9 cellular contexts compared by ENCODE assay signal in the genomic region with DNA sequence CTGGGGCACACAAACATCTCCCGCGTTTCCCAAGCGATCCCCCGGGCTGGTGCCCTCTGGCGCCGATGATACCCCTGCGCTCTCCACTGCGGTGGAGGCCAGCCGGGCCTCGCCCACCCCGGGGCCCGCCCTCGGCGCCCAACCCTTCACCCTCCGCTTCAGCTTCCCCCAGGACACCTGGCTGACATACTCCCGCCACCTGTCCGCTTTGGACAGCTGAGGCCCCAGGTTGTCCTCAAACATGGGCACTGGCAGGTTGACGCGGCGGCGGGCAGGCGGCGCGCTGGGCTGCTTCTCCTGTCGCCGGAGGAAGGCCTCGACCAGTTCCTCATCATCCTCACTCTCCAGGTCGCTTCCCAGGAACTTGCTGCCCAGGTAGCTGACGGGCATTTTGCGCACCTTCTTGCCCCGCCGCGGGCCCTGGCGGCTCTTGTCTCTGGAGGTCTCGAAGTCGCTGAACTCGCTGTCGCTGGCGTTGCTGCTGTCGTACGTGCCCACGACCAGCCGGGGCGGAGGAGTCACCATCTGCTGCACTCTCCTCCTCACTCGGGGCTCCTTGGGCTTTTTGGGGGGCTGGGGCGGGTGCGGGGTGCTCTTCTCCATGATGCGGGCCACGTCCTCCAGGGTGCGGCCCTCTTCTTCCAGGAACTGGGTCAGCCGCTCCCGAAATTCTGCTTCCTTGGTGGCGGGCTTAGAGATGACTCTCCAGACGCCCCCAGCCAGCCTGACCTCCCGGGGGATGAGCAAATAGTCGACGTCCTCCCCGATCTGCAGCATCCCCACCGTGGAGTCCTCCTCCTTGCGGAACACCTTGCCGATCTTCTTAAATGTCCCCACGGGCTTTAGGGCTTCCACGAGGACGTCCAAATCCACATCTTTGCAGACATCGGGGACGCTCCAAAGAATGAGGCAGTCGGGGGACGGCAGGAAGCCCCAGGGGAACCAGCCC. TPM values are rescaled to one million over a fixed set of nuclear protein-coding genes. Genes with fewer than 3 reads are reported as not detected.
DNase-seq lines count a peak whose midpoint lies in the region; TF ChIP-seq lines count a peak whose summit lies in the region.
"Had no signal": no experiment of that assay in that cellular context is flagged by ENCODE, and none has a peak within 500 bp of the region (broad histone marks: within the 10 kb centered on the region; RNA-seq: fewer than 3 reads in every experiment).

No MANE protein-coding gene starts in this region.

- H3K9me3 ChIP-seq in esophagus (ENCODE audit: control insufficient read depth in 2 of 2, insufficient read depth in 1 of 2, low read depth in 1 of 2, low read length in 1 of 2) (no peaks in the 10 kb centered on the region), muscle layer of duodenum (ENCODE audit: control insufficient read depth in 1 of 2, low read length in 2 of 2) (no peaks in the 10 kb centered on the region)

- H3K27me3 Mint-ChIP-seq in type B pancreatic cell (peaks cover 4% of the 10 kb centered on the region), immature natural killer cell (ENCODE audit: low read depth in 3 of 3) (peaks cover 13 to 33% (median 31%) of the 10 kb centered on the region in 3 donors)

- no peak overlapping the region for H3K27ac ChIP-seq in esophagus (ENCODE audit: low read depth in 2 of 2, low read length in 1 of 2)
- peak overlapping the region; percentile 51 for H3K27ac ChIP-seq in muscle layer of duodenum (ENCODE audit: low read length)

- 17 to 23% methylated on average over 68 of the region's 68 CpGs for WGBS in esophagus, 2 donors

- H3K27me3 ChIP-seq in esophagus (ENCODE audit: control insufficient read depth in 1 of 2, insufficient read depth in 2 of 2, low read length in 2 of 2) (peaks cover 0 to 3% of the 10 kb centered on the region in 2 donors), muscle layer of duodenum (ENCODE audit: low read depth, low read length) (peaks cover 31% of the 10 kb centered on the region)

- peak; percentile 52 for DNase-seq in NCI-H2171 treated with DMSO at 0.1 percent for 48 hours (lab: John Stamatoyannopoulos, UW)
- DNase-seq in NCI-H2171 (lab: John Stamatoyannopoulos, UW): no peak
- DNase-seq in type B pancreatic cell (ENCODE audit: extremely low spot score, unreplicated experiment): no peak
- no peak for DNase-seq in AG08396 (ENCODE audit: low spot score)
- no peak for DNase-seq in NCI-H69 (lab: John Stamatoyannopoulos, UW)
- no peak for DNase-seq in immature natural killer cell

- H3K36me3 Mint-ChIP-seq in type B pancreatic cell: peaks cover 9% of the 10 kb centered on the region
- H3K36me3 Mint-ChIP-seq in immature natural killer cell: no peaks in the 10 kb centered on the region
- H3K36me3 Mint-ChIP-seq: activated naive CD4-positive, alpha-beta T cell treated with anti-CD3 and anti-CD28 coated beads, Interleukin-2, amount 50 U/mL, for 72 hours had no signal

- H3K4me3 ChIP-seq in esophagus (ENCODE audit: low read depth in 1 of 2, low read length in 2 of 2): peak overlapping the region; percentile 5 to 30
- peak overlapping the region; percentile 61 to 62 for H3K4me3 ChIP-seq in muscle layer of duodenum (ENCODE audit: low read depth in 1 of 2, low read length in 2 of 2)

- H3K4me1 Mint-ChIP-seq in type B pancreatic cell (ENCODE audit: unreplicated experiment) (peaks cover 44% of the 10 kb centered on the region), immature natural killer cell (peaks cover 0 to 2% of the 10 kb centered on the region in 2 donors)

- H3K9me3 Mint-ChIP-seq in type B pancreatic cell (no peaks in the 10 kb centered on the region), immature natural killer cell (no peaks in the 10 kb centered on the region)
- H3K9me3 Mint-ChIP-seq: activated naive CD4-positive, alpha-beta T cell treated with anti-CD3 and anti-CD28 coated beads, Interleukin-2, amount 50 U/mL, for 72 hours had no signal

- H3K4me1 ChIP-seq in esophagus (ENCODE audit: control insufficient read depth in 2 of 2, insufficient read depth in 2 of 2, low read length in 1 of 2) (peaks cover 4 to 8% of the 10 kb centered on the region in 2 donors), muscle layer of duodenum (ENCODE audit: control insufficient read depth in 1 of 2, insufficient read depth in 2 of 2, low read length in 2 of 2) (peaks cover 0 to 42% of the 10 kb centered on the region in 2 donors)

- no peaks in the 10 kb centered on the region for H3K36me3 ChIP-seq in esophagus (ENCODE audit: control insufficient read depth in 2 of 2, insufficient read depth in 2 of 2, low read length in 1 of 2)
- no peaks in the 10 kb centered on the region for H3K36me3 ChIP-seq in muscle layer of duodenum (ENCODE audit: control insufficient read depth in 1 of 2, insufficient read depth in 2 of 2, low read length in 2 of 2)

- no peak for TF ChIP-seq CTCF in type B pancreatic cell (conservative IDR thresholded peaks at IDR 0.05)

- peak overlapping the region; percentile 97 for H3K4me3 Mint-ChIP-seq in type B pancreatic cell
- no peak overlapping the region for H3K4me3 Mint-ChIP-seq in immature natural killer cell

- H3K27ac Mint-ChIP-seq in type B pancreatic cell (peak overlapping the region; percentile 83), immature natural killer cell (no peak overlapping the region)
- H3K27ac Mint-ChIP-seq: activated naive CD4-positive, alpha-beta T cell treated with anti-CD3 and anti-CD28 coated beads, Interleukin-2, amount 50 U/mL, for 72 hours had no signal

RNA-seq across cellular contexts. Expression of a gene that starts 1.1 kb away (rescaled TPM):
- under 1 TPM; 0.28 to 0.31 TPM for polyA plus RNA-seq in esophagus
- total RNA-seq in type B pancreatic cell (ENCODE audit: low replicate concordance): 22.1 and 29.3 TPM in 2 replicates
- not detected for polyA plus RNA-seq in immature natural killer cell
- total RNA-seq: activated naive CD4-positive, alpha-beta T cell treated with anti-CD3 and anti-CD28 coated beads, Interleukin-2, amount 50 U/mL, for 72 hours had no signal

RNA-seq across cellular contexts. Expression of a gene that starts 16.4 kb away (rescaled TPM):
- not detected for polyA plus RNA-seq in esophagus
- 0.10 and 2.0 TPM in 2 replicates for total RNA-seq in type B pancreatic cell (ENCODE audit: low replicate concordance)
- under 1 TPM in 1 of 3 donors, not detected in 2; 0.04 TPM for polyA plus RNA-seq in immature natural killer cell
- total RNA-seq: activated naive CD4-positive, alpha-beta T cell treated with anti-CD3 and anti-CD28 coated beads, Interleukin-2, amount 50 U/mL, for 72 hours had no signal

RNA-seq across cellular contexts. Expression of a gene that starts 59.1 kb away (rescaled TPM):
- polyA plus RNA-seq in esophagus (under 1 TPM; 0.02 to 0.10 TPM), immature natural killer cell (not detected)
- 6.7 and 21.9 TPM in 2 replicates for total RNA-seq in type B pancreatic cell (ENCODE audit: low replicate concordance)
- total RNA-seq: activated naive CD4-positive, alpha-beta T cell treated with anti-CD3 and anti-CD28 coated beads, Interleukin-2, amount 50 U/mL, for 72 hours had no signal
